ENCODE assay signal across 8 cellular contexts in the genomic region with DNA sequence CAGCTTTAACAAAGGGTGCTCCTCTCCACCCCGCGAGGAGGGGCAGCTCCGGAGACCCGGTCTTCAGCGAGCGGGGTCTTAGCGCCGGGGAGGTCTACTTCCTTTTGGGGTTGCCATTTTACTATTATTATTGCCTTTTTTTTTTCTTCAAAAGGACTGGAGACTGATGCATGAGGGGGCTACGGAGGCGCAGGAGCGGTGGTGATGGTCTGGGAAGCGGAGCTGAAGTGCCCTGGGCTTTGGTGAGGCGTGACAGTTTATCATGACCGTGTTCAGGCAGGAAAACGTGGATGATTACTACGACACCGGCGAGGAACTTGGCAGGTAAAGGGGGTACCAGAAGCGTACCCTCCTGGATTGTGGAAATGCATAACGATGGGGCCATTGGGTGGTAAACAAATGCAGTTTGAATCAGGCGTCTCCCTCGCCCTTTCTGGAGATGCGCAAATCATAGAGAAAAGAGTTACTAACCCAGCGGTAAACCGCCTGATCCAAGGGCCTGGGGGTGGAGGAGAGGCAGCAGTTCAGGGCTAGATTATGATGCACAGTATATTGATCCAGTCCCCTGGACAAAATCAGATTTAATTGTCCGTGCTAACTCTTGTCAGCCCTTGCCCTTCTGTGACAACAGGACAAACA. TPM values are rescaled to one million over a fixed set of nuclear protein-coding genes. Genes with fewer than 3 reads are reported as not detected.
DNase-seq lines count a peak whose midpoint lies in the region; ATAC-seq and TF ChIP-seq lines count a peak whose summit lies in the region.

No MANE protein-coding gene starts in this region.

- peak; percentile 51 for DNase-seq in H7
- DNase-seq in T-helper 17 cell = no peak
- DNase-seq in glutamatergic neuron = no peak
- no peak for DNase-seq in CD4-positive, alpha-beta memory T cell

- POLR2A ChIA-PET in CD4-positive, alpha-beta memory T cell (lab: Charles Lee; ENCODE audit: partially characterized antibody) = no interaction called here

- H3K27me3 ChIP-seq in H7 (ENCODE audit: control insufficient read depth, insufficient read depth, low read length) (no peaks in the 10 kb centered on the region), skeletal muscle satellite cell (ENCODE audit: control insufficient read depth, insufficient read depth, low read length) (no peaks in the 10 kb centered on the region)
- H3K27me3 ChIP-seq in CD4-positive, alpha-beta memory T cell (ENCODE audit: insufficient read depth, low read length) = peaks cover 4% of the 10 kb centered on the region

- no peak for TF ChIP-seq CTCF in glutamatergic neuron (IDR thresholded peaks at IDR 0.05; ENCODE audit: partially characterized antibody, unreplicated experiment)

- ATAC-seq in T-helper 17 cell (no peak), HG02798 (IDR thresholded peaks at IDR 0.05; ENCODE audit: poor library complexity, unreplicated experiment) (no peak), GM18498 (IDR thresholded peaks at IDR 0.05; ENCODE audit: unreplicated experiment) (no peak), HG03095 (IDR thresholded peaks at IDR 0.05; ENCODE audit: unreplicated experiment) (no peak)

- intact Hi-C loops in CD4-positive, alpha-beta memory T cell (cut with micrococcal nuclease) = no loop called here

- H3K4me3 ChIP-seq in H7 (ENCODE audit: insufficient read depth, low read depth, low read length) (peak overlapping the region; percentile 88), skeletal muscle satellite cell (ENCODE audit: low read length) (peak overlapping the region; percentile 96)
- H3K4me3 ChIP-seq in CD4-positive, alpha-beta memory T cell (ENCODE audit: low read length in 2 of 2) = no peak overlapping the region

- H3K36me3 Mint-ChIP-seq in T-helper 17 cell (ENCODE audit: low read depth) = peaks cover 7% of the 10 kb centered on the region
- no peaks in the 10 kb centered on the region for H3K36me3 Mint-ChIP-seq in glutamatergic neuron (ENCODE audit: unreplicated experiment)
- no peaks in the 10 kb centered on the region for H3K36me3 Mint-ChIP-seq in CD4-positive, alpha-beta memory T cell

- H3K27me3 Mint-ChIP-seq in T-helper 17 cell = peaks cover 63% of the 10 kb centered on the region
- peaks cover 11% of the 10 kb centered on the region for H3K27me3 Mint-ChIP-seq in glutamatergic neuron (ENCODE audit: unreplicated experiment)
- H3K27me3 Mint-ChIP-seq in CD4-positive, alpha-beta memory T cell = peaks cover 24 to 33% of the 10 kb centered on the region in 2 donors

- CTCF ChIA-PET in CD4-positive, alpha-beta memory T cell (lab: Charles Lee; ENCODE audit: partially characterized antibody) = no interaction called here

- peaks cover 18% of the 10 kb centered on the region for H3K9me3 Mint-ChIP-seq in glutamatergic neuron (ENCODE audit: unreplicated experiment)
- H3K9me3 Mint-ChIP-seq in CD4-positive, alpha-beta memory T cell = peaks cover 0 to 2% (median 0%) of the 10 kb centered on the region in 8 donors

- H3K9me3 ChIP-seq in T-helper 17 cell (ENCODE audit: control insufficient read depth, low read length, poor library complexity, severe bottlenecking) = no peaks in the 10 kb centered on the region
- H3K9me3 ChIP-seq in skeletal muscle satellite cell (replicated peaks; ENCODE audit: low read length) = no peaks in the 10 kb centered on the region
- no peaks in the 10 kb centered on the region for H3K9me3 ChIP-seq in CD4-positive, alpha-beta memory T cell (ENCODE audit: control insufficient read depth in 1 of 2, low read length in 2 of 2)

- H3K27ac Mint-ChIP-seq in T-helper 17 cell (no peak overlapping the region), glutamatergic neuron (ENCODE audit: unreplicated experiment) (peak overlapping the region; percentile 97)
- no peak overlapping the region for H3K27ac Mint-ChIP-seq in CD4-positive, alpha-beta memory T cell

- peak overlapping the region; percentile 43 for H3K4me3 Mint-ChIP-seq in T-helper 17 cell
- peak overlapping the region; percentile 87 for H3K4me3 Mint-ChIP-seq in glutamatergic neuron (ENCODE audit: unreplicated experiment)
- H3K4me3 Mint-ChIP-seq in CD4-positive, alpha-beta memory T cell = peak overlapping the region in 1 of 8 donors; percentile 67

- H3K27ac ChIP-seq in CD4-positive, alpha-beta memory T cell (ENCODE audit: low read depth, low read length) = no peak overlapping the region

- H3K4me1 ChIP-seq in skeletal muscle satellite cell (ENCODE audit: control insufficient read depth, insufficient read depth, low read length) = peaks cover 17% of the 10 kb centered on the region
- H3K4me1 ChIP-seq in CD4-positive, alpha-beta memory T cell (ENCODE audit: insufficient read depth, low read length) = no peaks in the 10 kb centered on the region

- H3K36me3 ChIP-seq in H7 (replicated peaks; ENCODE audit: control insufficient read depth, insufficient read depth, low read length) (no peaks in the 10 kb centered on the region; the same call in none of the 2 replicates), skeletal muscle satellite cell (ENCODE audit: insufficient read depth, low read length) (no peaks in the 10 kb centered on the region)
- H3K36me3 ChIP-seq in CD4-positive, alpha-beta memory T cell (ENCODE audit: insufficient read depth, low read length) = no peaks in the 10 kb centered on the region

- H3K4me1 Mint-ChIP-seq in T-helper 17 cell = peaks cover 2% of the 10 kb centered on the region
- H3K4me1 Mint-ChIP-seq in glutamatergic neuron (ENCODE audit: low read depth, unreplicated experiment) = peaks cover 40% of the 10 kb centered on the region
- peaks cover 0 to 5% (median 3%) of the 10 kb centered on the region in 4 donors for H3K4me1 Mint-ChIP-seq in CD4-positive, alpha-beta memory T cell

- H3K4me2 ChIP-seq in skeletal muscle satellite cell (ENCODE audit: low read length) = peak overlapping the region; percentile 93

- peak overlapping the region; percentile 87 for H3K9ac ChIP-seq in skeletal muscle satellite cell (ENCODE audit: low read depth, low read length)

RNA-seq across cellular contexts. Expression of a gene that starts 1.3 kb away (rescaled TPM):
- 48.8 and 58.5 TPM in 2 replicates for total RNA-seq in H7 (2014; rRNA removed; shearing (Covaris generic))
- total RNA-seq in T-helper 17 cell (1 to 10 TPM; 1.7 to 3.2 TPM), glutamatergic neuron (ENCODE audit: unreplicated experiment) (384 TPM)
- total RNA-seq in skeletal muscle satellite cell (2012; rRNA removed) = 0.25 and 2.8 TPM in 2 replicates
- total RNA-seq in CD4-positive, alpha-beta memory T cell = 1 to 10 TPM; 1.7 to 2.2 TPM
- polyA plus RNA-seq in CD4-positive, alpha-beta memory T cell = not detected

Comparison
In these comparisons a context has a peak if more than half of its experiments do, and no peak if none do; other contexts are left out.
1. H3K4me3 ChIP-seq: peak in H7 (single experiment) and skeletal muscle satellite cell (single experiment); none in CD4-positive, alpha-beta memory T cell (0 of 2).
2. RNA of a gene that starts 1.3 kb away (total RNA-seq): 384 TPM in glutamatergic neuron (single experiment) and 48.8 to 58.5 TPM in H7; 1.7 to 3.2 TPM in T-helper 17 cell and 1.7 to 2.2 TPM in CD4-positive, alpha-beta memory T cell; every median in the first group is over 10 times any median in the second.